ENCODE assay signal across 3 cellular contexts in genomic region chr15:50166216-50166615, GRCh38.
TF ChIP-seq lines count a peak whose summit lies in the region.

No MANE protein-coding gene starts in this region.

TF ChIP-seq in liver, 16 proteins besides CTCF, POLR2A, EP300 and RAD21 (continued from another document):
- no peak for TF ChIP-seq REST (IDR thresholded peaks at IDR 0.05)
- TF ChIP-seq GABPA (IDR thresholded peaks at IDR 0.05 in 1 of 2, conservative IDR thresholded peaks at IDR 0.05 in 1 of 2): no peak

TF ChIP-seq in HepG2, 621 proteins besides CTCF, POLR2A, EP300 and RAD21 (continues in another document):
- no peak for TF ChIP-seq ZNF839 (CRISPR knock-in tag; IDR thresholded peaks at IDR 0.05; ENCODE audit: borderline replicate concordance)
- no peak for TF ChIP-seq THAP11 (CRISPR knock-in tag; IDR thresholded peaks at IDR 0.05)
- no peak for TF ChIP-seq ZNF83 (CRISPR knock-in tag; IDR thresholded peaks at IDR 0.05; ENCODE audit: borderline replicate concordance)
- no peak for TF ChIP-seq ZNF407 (CRISPR knock-in tag; IDR thresholded peaks at IDR 0.05; ENCODE audit: not compliant biosample characterization)
- TF ChIP-seq RFX5 (IDR thresholded peaks at IDR 0.05; ENCODE audit: low read depth, low read length): no peak
- no peak for TF ChIP-seq CSRNP2 (CRISPR knock-in tag; conservative IDR thresholded peaks at IDR 0.05; ENCODE audit: low read depth)
- no peak for TF ChIP-seq ZNF138 (CRISPR knock-in tag; IDR thresholded peaks at IDR 0.05; ENCODE audit: low read depth)
- TF ChIP-seq, protein P1, sequence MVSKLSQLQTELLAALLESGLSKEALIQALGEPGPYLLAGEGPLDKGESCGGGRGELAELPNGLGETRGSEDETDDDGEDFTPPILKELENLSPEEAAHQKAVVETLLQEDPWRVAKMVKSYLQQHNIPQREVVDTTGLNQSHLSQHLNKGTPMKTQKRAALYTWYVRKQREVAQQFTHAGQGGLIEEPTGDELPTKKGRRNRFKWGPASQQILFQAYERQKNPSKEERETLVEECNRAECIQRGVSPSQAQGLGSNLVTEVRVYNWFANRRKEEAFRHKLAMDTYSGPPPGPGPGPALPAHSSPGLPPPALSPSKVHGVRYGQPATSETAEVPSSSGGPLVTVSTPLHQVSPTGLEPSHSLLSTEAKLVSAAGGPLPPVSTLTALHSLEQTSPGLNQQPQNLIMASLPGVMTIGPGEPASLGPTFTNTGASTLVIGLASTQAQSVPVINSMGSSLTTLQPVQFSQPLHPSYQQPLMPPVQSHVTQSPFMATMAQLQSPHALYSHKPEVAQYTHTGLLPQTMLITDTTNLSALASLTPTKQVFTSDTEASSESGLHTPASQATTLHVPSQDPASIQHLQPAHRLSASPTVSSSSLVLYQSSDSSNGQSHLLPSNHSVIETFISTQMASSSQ (IDR thresholded peaks at IDR 0.05; ENCODE audit: low read depth): no peak
- TF ChIP-seq, protein P1 (CRISPR knock-in tag; IDR thresholded peaks at IDR 0.05; ENCODE audit: borderline replicate concordance): no peak
- TF ChIP-seq NONO (IDR thresholded peaks at IDR 0.05): no peak
- TF ChIP-seq NONO (CRISPR knock-in tag; conservative IDR thresholded peaks at IDR 0.05): no peak

TF ChIP-seq in SK-N-SH treated with all-trans-retinoic acid at 6 μM for 48 hours, 23 proteins besides CTCF, POLR2A, EP300 and RAD21 (continued from another document):
- TF ChIP-seq TOX (CRISPR knock-in tag; IDR thresholded peaks at IDR 0.05; ENCODE audit: borderline replicate concordance): no peak
- TF ChIP-seq ISL1 (CRISPR knock-in tag; IDR thresholded peaks at IDR 0.05): peak; percentile 95
- TF ChIP-seq, protein P2, sequence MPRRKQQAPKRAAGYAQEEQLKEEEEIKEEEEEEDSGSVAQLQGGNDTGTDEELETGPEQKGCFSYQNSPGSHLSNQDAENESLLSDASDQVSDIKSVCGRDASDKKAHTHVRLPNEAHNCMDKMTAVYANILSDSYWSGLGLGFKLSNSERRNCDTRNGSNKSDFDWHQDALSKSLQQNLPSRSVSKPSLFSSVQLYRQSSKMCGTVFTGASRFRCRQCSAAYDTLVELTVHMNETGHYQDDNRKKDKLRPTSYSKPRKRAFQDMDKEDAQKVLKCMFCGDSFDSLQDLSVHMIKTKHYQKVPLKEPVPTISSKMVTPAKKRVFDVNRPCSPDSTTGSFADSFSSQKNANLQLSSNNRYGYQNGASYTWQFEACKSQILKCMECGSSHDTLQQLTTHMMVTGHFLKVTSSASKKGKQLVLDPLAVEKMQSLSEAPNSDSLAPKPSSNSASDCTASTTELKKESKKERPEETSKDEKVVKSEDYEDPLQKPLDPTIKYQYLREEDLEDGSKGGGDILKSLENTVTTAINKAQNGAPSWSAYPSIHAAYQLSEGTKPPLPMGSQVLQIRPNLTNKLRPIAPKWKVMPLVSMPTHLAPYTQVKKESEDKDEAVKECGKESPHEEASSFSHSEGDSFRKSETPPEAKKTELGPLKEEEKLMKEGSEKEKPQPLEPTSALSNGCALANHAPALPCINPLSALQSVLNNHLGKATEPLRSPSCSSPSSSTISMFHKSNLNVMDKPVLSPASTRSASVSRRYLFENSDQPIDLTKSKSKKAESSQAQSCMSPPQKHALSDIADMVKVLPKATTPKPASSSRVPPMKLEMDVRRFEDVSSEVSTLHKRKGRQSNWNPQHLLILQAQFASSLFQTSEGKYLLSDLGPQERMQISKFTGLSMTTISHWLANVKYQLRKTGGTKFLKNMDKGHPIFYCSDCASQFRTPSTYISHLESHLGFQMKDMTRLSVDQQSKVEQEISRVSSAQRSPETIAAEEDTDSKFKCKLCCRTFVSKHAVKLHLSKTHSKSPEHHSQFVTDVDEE (CRISPR knock-in tag; IDR thresholded peaks at IDR 0.05): no peak
- TF ChIP-seq ZFP30 (CRISPR knock-in tag; IDR thresholded peaks at IDR 0.05): no peak
- no peak for TF ChIP-seq BACH2 (CRISPR knock-in tag; IDR thresholded peaks at IDR 0.05; ENCODE audit: borderline replicate concordance)
- TF ChIP-seq ZNF8 (CRISPR knock-in tag; IDR thresholded peaks at IDR 0.05): no peak
- no peak for TF ChIP-seq ZFP3 (CRISPR knock-in tag; IDR thresholded peaks at IDR 0.05)
- TF ChIP-seq, protein P3, sequence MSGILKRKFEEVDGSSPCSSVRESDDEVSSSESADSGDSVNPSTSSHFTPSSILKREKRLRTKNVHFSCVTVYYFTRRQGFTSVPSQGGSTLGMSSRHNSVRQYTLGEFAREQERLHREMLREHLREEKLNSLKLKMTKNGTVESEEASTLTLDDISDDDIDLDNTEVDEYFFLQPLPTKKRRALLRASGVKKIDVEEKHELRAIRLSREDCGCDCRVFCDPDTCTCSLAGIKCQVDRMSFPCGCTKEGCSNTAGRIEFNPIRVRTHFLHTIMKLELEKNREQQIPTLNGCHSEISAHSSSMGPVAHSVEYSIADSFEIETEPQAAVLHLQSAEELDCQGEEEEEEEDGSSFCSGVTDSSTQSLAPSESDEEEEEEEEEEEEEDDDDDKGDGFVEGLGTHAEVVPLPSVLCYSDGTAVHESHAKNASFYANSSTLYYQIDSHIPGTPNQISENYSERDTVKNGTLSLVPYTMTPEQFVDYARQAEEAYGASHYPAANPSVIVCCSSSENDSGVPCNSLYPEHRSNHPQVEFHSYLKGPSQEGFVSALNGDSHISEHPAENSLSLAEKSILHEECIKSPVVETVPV (CRISPR knock-in tag; IDR thresholded peaks at IDR 0.05): no peak
- no peak for TF ChIP-seq OSR1 (CRISPR knock-in tag; IDR thresholded peaks at IDR 0.05)
- TF ChIP-seq POU6F1 (CRISPR knock-in tag; IDR thresholded peaks at IDR 0.05; ENCODE audit: borderline replicate concordance, low read depth): no peak
- TF ChIP-seq, protein P4, sequence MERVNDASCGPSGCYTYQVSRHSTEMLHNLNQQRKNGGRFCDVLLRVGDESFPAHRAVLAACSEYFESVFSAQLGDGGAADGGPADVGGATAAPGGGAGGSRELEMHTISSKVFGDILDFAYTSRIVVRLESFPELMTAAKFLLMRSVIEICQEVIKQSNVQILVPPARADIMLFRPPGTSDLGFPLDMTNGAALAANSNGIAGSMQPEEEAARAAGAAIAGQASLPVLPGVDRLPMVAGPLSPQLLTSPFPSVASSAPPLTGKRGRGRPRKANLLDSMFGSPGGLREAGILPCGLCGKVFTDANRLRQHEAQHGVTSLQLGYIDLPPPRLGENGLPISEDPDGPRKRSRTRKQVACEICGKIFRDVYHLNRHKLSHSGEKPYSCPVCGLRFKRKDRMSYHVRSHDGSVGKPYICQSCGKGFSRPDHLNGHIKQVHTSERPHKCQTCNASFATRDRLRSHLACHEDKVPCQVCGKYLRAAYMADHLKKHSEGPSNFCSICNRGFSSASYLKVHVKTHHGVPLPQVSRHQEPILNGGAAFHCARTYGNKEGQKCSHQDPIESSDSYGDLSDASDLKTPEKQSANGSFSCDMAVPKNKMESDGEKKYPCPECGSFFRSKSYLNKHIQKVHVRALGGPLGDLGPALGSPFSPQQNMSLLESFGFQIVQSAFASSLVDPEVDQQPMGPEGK (CRISPR knock-in tag; IDR thresholded peaks at IDR 0.05; ENCODE audit: borderline replicate concordance): no peak
- peak; percentile 86 for TF ChIP-seq CREB5 (CRISPR knock-in tag; IDR thresholded peaks at IDR 0.05; ENCODE audit: low read depth)
